ENCODE assay signal across 8 cellular contexts in the genomic region with DNA sequence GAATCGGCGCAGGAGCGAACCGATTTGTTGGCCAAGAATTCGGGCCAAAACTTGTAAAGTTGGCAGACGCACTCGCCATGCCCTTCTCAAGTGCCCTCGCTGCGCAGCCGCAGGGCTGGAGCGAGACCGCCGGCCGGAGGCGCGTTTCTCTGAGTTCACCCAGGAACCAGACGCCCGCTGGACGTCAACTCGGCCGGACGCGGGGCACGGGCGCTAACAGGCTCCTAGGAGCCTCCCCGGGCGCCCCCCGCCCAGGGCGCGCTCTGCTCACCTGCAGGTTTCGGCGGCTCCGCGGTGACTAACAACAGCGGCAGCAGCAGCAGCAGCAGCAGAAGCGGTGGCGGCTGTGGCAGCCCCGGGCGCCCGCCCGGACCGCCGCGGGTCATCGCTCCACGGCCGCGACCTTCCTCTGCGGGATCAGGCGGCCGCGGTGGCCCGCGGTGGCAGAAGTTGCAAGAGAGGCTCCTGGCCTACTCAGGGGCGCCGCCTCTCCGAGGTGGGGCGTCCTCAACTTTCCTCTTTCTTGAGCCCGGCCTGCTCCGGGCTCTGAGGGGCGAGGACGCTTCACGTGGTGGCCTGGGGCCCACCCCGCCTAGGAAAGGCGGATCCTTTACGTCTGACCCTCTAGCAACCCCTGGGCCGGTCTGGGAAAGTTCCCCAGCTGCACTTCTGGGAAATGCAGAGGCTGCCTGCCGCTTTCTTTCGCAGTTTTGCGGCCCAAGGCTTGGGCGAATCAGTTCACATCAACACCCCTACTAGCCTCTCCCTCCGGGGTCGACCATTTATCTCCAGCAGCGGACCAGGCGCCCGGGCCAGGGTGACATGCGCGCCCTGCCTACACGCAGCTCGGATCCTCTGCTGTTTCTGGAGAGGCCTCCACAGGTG. TPM values are rescaled to one million over a fixed set of nuclear protein-coding genes. Genes with fewer than 3 reads are reported as not detected.
DNase-seq lines count a peak whose midpoint lies in the region; ATAC-seq and TF ChIP-seq lines count a peak whose summit lies in the region.

A gene with protein sequence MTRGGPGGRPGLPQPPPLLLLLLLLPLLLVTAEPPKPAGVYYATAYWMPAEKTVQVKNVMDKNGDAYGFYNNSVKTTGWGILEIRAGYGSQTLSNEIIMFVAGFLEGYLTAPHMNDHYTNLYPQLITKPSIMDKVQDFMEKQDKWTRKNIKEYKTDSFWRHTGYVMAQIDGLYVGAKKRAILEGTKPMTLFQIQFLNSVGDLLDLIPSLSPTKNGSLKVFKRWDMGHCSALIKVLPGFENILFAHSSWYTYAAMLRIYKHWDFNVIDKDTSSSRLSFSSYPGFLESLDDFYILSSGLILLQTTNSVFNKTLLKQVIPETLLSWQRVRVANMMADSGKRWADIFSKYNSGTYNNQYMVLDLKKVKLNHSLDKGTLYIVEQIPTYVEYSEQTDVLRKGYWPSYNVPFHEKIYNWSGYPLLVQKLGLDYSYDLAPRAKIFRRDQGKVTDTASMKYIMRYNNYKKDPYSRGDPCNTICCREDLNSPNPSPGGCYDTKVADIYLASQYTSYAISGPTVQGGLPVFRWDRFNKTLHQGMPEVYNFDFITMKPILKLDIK (minus strand): TSS at position 573 of the 885 bp plus-strand sequence. CDS start 187 bp downstream, at position 386.

- intact Hi-C loops in left lung (cut with DNase I), result no loop called here

- H3K36me3 ChIP-seq in left lung, result no peaks in the 10 kb centered on the region

- peaks cover 0 to 54% of the 10 kb centered on the region in 2 donors for H3K4me1 ChIP-seq in left lung

- TF ChIP-seq CTCF in coronary artery (IDR thresholded peaks at IDR 0.05) (no peak), left lung (IDR thresholded peaks at IDR 0.05) (no peak)

- peaks cover 0 to 14% of the 10 kb centered on the region in 2 donors for H3K27me3 ChIP-seq in left lung

- DNase-seq in C1 segment of cervical spinal cord (lab: John Stamatoyannopoulos, UW) (peak in 9 of 14 donors; percentile 14 to 68 (median 44)), NCI-H226 (peak; percentile 7), coronary artery (ENCODE audit: low spot score) (peak; percentile 73), left lung (peak; percentile 81 to 95)
- DNase-seq in stimulated activated CD8-positive, alpha-beta memory T cell treated with anti-CD3 and anti-CD28 coated beads, Interleukin-4, amount 100 ng/mL, for 48 hours, result peak; percentile 30
- DNase-seq in NK-92 treated with Interleukin-12 subunit alpha and Interleukin-12 subunit beta, amount 100 ng/mL, for 24 hours (lab: John Stamatoyannopoulos, UW), result no peak

- peak within 1 kb of the TSS; percentile 71 for H3K4me3 ChIP-seq in coronary artery
- peak within 1 kb of the TSS; percentile 54 to 60 for H3K4me3 ChIP-seq in left lung

- H3K9me3 ChIP-seq in left lung, result no peaks in the 10 kb centered on the region

- ATAC-seq in GM19035 (IDR thresholded peaks at IDR 0.05; ENCODE audit: unreplicated experiment) (peak; percentile 46), left lung (peak; percentile 93), HG02852 (IDR thresholded peaks at IDR 0.05; ENCODE audit: unreplicated experiment) (no peak)

- H3K27ac ChIP-seq in coronary artery (peak within 1 kb of the TSS; percentile 45), left lung (peak within 1 kb of the TSS; percentile 54 to 94)

RNA-seq across cellular contexts. Expression of the gene that starts here (rescaled TPM):
- 10 to 100 TPM; 29.3 to 44.8 TPM for total RNA-seq in left lung
